ENCODE assay signal across 12 cellular contexts in the genomic region with DNA sequence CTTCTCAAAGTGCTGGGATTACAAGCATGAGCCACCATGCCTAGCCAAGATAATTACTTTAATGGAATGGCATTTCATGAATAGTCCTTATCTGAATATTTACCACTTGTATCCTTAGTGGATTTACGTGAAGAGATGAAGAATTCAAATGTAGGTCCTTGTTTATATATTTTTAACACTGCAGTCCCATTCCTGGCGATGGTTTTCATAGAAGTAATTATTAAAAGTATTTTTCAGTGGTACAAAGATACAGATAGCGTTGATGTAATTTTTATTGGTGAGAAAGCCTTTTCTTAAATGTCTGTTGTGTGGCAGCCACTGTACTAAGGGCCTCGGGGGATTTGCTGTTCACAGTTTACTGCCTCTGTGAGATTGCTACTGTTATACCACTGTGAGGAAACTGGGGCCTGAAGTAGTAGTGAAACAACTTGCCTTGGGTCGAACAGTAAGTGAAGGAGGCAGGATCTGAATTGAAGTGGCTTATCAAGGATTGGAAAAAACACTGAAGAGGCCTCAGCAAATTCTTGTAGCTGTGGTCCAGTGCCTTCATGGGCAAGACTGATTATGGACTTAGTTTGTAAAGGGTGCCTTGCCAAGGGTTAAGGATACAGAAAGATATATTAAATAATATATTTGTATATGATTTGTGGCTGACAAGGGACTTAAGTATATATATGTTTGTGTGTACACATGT.
A peak's percentile ranks its signal among the peaks of the same experiment; 100 is the strongest.
DNase-seq lines count a peak whose midpoint lies in the region; ATAC-seq and TF ChIP-seq lines count a peak whose summit lies in the region.
"Had no signal": no experiment of that assay in that cellular context is flagged by ENCODE, and none has a peak within 500 bp of the region (broad histone marks: within the 10 kb centered on the region; RNA-seq: fewer than 3 reads in every experiment).

No MANE protein-coding gene starts in this region.

- H3K4me1 ChIP-seq in PC-9 (replicated peaks; ENCODE audit: insufficient read depth): 0 out of 2 replicates have a peak, but pooled peaks cover 9% of the 10 kb centered on the region

- no peak overlapping the region for H3K27ac ChIP-seq in PC-9

- no peak overlapping the region for H3K4me3 ChIP-seq in GM06990 (replicated peaks; ENCODE audit: low read depth, low read length)
- no peak overlapping the region for H3K4me3 ChIP-seq in PC-9

- CTCF ChIA-PET in PC-9 (lab: Charles Lee): no interaction called here

- intact Hi-C loops in PC-9 (cut with micrococcal nuclease; ENCODE audit: unreplicated experiment): no loop called here

- H3K9me2 ChIP-seq in PC-9 (ENCODE audit: insufficient read depth): no peaks in the 10 kb centered on the region

- no peaks in the 10 kb centered on the region for H3K9me3 Mint-ChIP-seq in osteocyte (ENCODE audit: unreplicated experiment)
- H3K9me3 Mint-ChIP-seq: HFFc6 had no signal

- peaks cover 10% of the 10 kb centered on the region; the same call in 1 of the 2 replicates for H3K79me2 ChIP-seq in PC-9 (ENCODE audit: low read depth)

- peaks cover 24% of the 10 kb centered on the region for H3K36me3 Mint-ChIP-seq in osteocyte (ENCODE audit: unreplicated experiment)

- POLR2A ChIA-PET in PC-9 (lab: Charles Lee; ENCODE audit: unreplicated experiment): no interaction called here

- H3K4me1 Mint-ChIP-seq in osteocyte (ENCODE audit: unreplicated experiment): peaks cover 14% of the 10 kb centered on the region

- no peaks in the 10 kb centered on the region for H4K20me1 ChIP-seq in PC-9 (ENCODE audit: insufficient read depth)

- no peaks in the 10 kb centered on the region for H3K27me3 Mint-ChIP-seq in osteocyte (ENCODE audit: unreplicated experiment)

- H3K36me3 ChIP-seq in GM06990 (ENCODE audit: control insufficient read depth, insufficient read depth, low read length) (no peaks in the 10 kb centered on the region), PC-9 (ENCODE audit: low read depth) (peaks cover 12% of the 10 kb centered on the region; the same call in 1 of the 2 replicates)

- no TSS peak for BruUV-seq in PC-9 (replicated peaks; lab: Mats Ljungman, UMichigan)

- ATAC-seq in GM21367 (IDR thresholded peaks at IDR 0.05; ENCODE audit: unreplicated experiment): peak; percentile 67
- peak; percentile 38 for ATAC-seq in HG03060 (IDR thresholded peaks at IDR 0.05; ENCODE audit: low read depth, unreplicated experiment)

- DNase-seq in GM06990 (ENCODE audit: extremely low read depth, insufficient read length): peak; percentile 55
- peak; percentile 32 for DNase-seq in RPMI7951 (ENCODE audit: low read depth)
- DNase-seq in PC-9: no peak
- DNase-seq in NCI-H446 treated with DMSO at 0.1 percent for 48 hours (lab: John Stamatoyannopoulos, UW): no peak
- no peak for DNase-seq in NCI-H1105 treated with DMSO at 0.1 percent for 48 hours (lab: John Stamatoyannopoulos, UW)
- DNase-seq in osteocyte (ENCODE audit: extremely low spot score, unreplicated experiment): no peak
- DNase-seq: GF-D8, HFFc6, NCI-H1694, Right ventricle myocardium superior had no signal

- no peak overlapping the region for H3K4me3 Mint-ChIP-seq in osteocyte (ENCODE audit: unreplicated experiment)
- H3K4me3 Mint-ChIP-seq: HFFc6 had no signal

- H3F3A ChIP-seq in PC-9 (ENCODE audit: insufficient read depth, low read depth): 0 out of 2 replicates have a peak, but pooled peaks cover 5% of the 10 kb centered on the region

- H3K9me3 ChIP-seq in PC-9 (ENCODE audit: insufficient read depth, low read depth): no peaks in the 10 kb centered on the region

- H2AFZ ChIP-seq in PC-9: no peak overlapping the region

- no peak overlapping the region for H3K4me2 ChIP-seq in PC-9

- H3K27ac Mint-ChIP-seq in osteocyte (ENCODE audit: unreplicated experiment): no peak overlapping the region
- H3K27ac Mint-ChIP-seq: HFFc6 had no signal

- TF ChIP-seq CTCF in GM06990 (IDR thresholded peaks at IDR 0.05; ENCODE audit: insufficient read depth, low read length, poor library complexity, severe bottlenecking) (no peak), PC-9 (conservative IDR thresholded peaks at IDR 0.05) (no peak), osteocyte (IDR thresholded peaks at IDR 0.05) (no peak)

- H3K27me3 ChIP-seq in GM06990 (replicated peaks; ENCODE audit: control insufficient read depth, insufficient read depth, low read length) (no peaks in the 10 kb centered on the region), PC-9 (ENCODE audit: insufficient read depth, low read depth) (no peaks in the 10 kb centered on the region)

Comparison
In these comparisons a context has a peak if more than half of its experiments do, and no peak if none do; other contexts are left out.
1. DNase-seq: peak in GM06990 (single experiment) and RPMI7951 (single experiment); none in PC-9 (0 of 2), NCI-H446 treated with DMSO at 0.1 percent for 48 hours (single experiment), NCI-H1105 treated with DMSO at 0.1 percent for 48 hours (single experiment) and osteocyte (single experiment).